ENCODE assay signal across 21 cellular contexts in genomic region chr3:102265720-102266119, GRCh38.
DNase-seq lines count a peak whose midpoint lies in the region; ATAC-seq and TF ChIP-seq lines count a peak whose summit lies in the region.
"Had no signal": no experiment of that assay in that cellular context is flagged by ENCODE, and none has a peak within 500 bp of the region (broad histone marks: within the 10 kb centered on the region; RNA-seq: fewer than 3 reads in every experiment).

No MANE protein-coding gene starts in this region.

- H3K27ac ChIP-seq in colonic mucosa, result no peak overlapping the region
- H3K27ac ChIP-seq: adrenal gland, esophagus squamous epithelium, heart left ventricle, prostate gland, thyroid gland had no signal

- peak; percentile 23 for DNase-seq in choroid plexus epithelial cell (ENCODE audit: low read depth)
- DNase-seq in activated CD4-positive, CD25-positive, alpha-beta regulatory T cell treated with anti-CD3 and anti-CD28 coated beads, Interleukin-2, amount 50 U/mL, for 72 hours, result no peak
- no peak for DNase-seq in COLO668 (lab: John Stamatoyannopoulos, UW; ENCODE audit: unreplicated experiment)
- no peak for DNase-seq in colonic mucosa
- DNase-seq in NCI-H128 (lab: John Stamatoyannopoulos, UW; ENCODE audit: unreplicated experiment), result no peak
- DNase-seq: activated CD4-positive, alpha-beta T cell treated with anti-CD3 and anti-CD28 coated beads for 1 hour; adrenal gland; central memory CD4-positive, alpha-beta T cell; effector CD8-positive, alpha-beta T cell; esophagus squamous epithelium; heart left ventricle; NCI-H2081 treated with DMSO at 0.1 percent for 48 hours; NCI-H524 treated with DMSO at 0.1 percent for 48 hours; T-helper 9 cell; thyroid gland had no signal

- H3K36me3 ChIP-seq in colonic mucosa, result no peaks in the 10 kb centered on the region
- H3K36me3 ChIP-seq: adrenal gland, esophagus squamous epithelium, heart left ventricle, prostate gland, thyroid gland had no signal

- no peak for TF ChIP-seq CTCF in choroid plexus epithelial cell (conservative IDR thresholded peaks at IDR 0.05; ENCODE audit: low read depth, low read length)
- no peak for TF ChIP-seq CTCF in colonic mucosa (IDR thresholded peaks at IDR 0.05)

- no peak overlapping the region for H3K4me3 ChIP-seq in choroid plexus epithelial cell (ENCODE audit: low read depth, low read length)
- H3K4me3 ChIP-seq in colonic mucosa, result no peak overlapping the region
- H3K4me3 ChIP-seq: adrenal gland, esophagus squamous epithelium, heart left ventricle, prostate gland, thyroid gland had no signal

- ATAC-seq in GM18858 (IDR thresholded peaks at IDR 0.05; ENCODE audit: unreplicated experiment), result peak; percentile 62
- peak; percentile 83 for ATAC-seq in GM21576 (IDR thresholded peaks at IDR 0.05; ENCODE audit: unreplicated experiment)
- peak; percentile 80 for ATAC-seq in HG03432 (IDR thresholded peaks at IDR 0.05; ENCODE audit: unreplicated experiment)
- ATAC-seq: heart left ventricle; natural killer cell treated with Interleukin-12 subunit alpha and Interleukin-12 subunit beta and Interleukin-15 and Interleukin-18, amount 100 ng/mL, for 72 hours; stimulated activated memory B cell treated with anti-CD40 and anti-IgM and Interleukin-4, amounts not matched to agents 10 μg/mL and 1 μg/mL and 100 μg/mL, for 72 hours had no signal

- no peaks in the 10 kb centered on the region for H3K4me1 ChIP-seq in colonic mucosa
- H3K4me1 ChIP-seq: adrenal gland, esophagus squamous epithelium, heart left ventricle, prostate gland, thyroid gland had no signal

- no peaks in the 10 kb centered on the region for H3K27me3 ChIP-seq in colonic mucosa
- H3K27me3 ChIP-seq: adrenal gland, esophagus squamous epithelium, heart left ventricle, thyroid gland had no signal

- intact Hi-C loops in colonic mucosa (cut with DNase I), result no loop called here

- no peaks in the 10 kb centered on the region for H3K9me3 ChIP-seq in colonic mucosa
- H3K9me3 ChIP-seq: adrenal gland, esophagus squamous epithelium, heart left ventricle, prostate gland, thyroid gland had no signal

- H3K9ac ChIP-seq in colonic mucosa (ENCODE audit: low read depth in 2 of 2, low read length in 2 of 2), result no peak overlapping the region
